ENCODE assay signal across 24 cellular contexts in the genomic region with DNA sequence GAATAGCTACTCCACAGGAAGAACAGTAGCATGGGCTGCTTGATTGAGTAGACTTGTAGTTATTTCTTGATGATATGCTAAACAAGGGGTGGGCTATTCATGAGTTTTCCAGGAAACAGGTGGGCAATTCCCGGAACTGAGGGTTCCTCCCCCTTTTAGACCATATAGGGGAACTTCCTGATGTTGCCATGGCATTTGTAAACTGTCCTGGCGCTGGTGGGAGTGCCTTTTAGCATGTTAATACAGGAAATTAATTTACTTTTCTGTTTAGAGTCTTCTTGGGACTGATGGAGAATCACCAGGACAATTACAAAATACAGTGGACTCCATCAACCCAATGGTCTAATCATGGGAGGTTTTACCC. TPM values are rescaled to one million over a fixed set of nuclear protein-coding genes. Genes with fewer than 3 reads are reported as not detected.
"Had no signal": no experiment of that assay in that cellular context is flagged by ENCODE, and none has a peak within 500 bp of the region (broad histone marks: within the 10 kb centered on the region; RNA-seq: fewer than 3 reads in every experiment).

No MANE protein-coding gene starts in this region.

- H3K9ac ChIP-seq: neural progenitor cell had no signal

- H2AFZ ChIP-seq: neural progenitor cell had no signal

- H3K27ac ChIP-seq: gastrocnemius medialis, left lung, neural progenitor cell, right atrium auricular region, testis had no signal

- H3K27ac Mint-ChIP-seq: activated CD4-positive, alpha-beta memory T cell treated with anti-CD3 and anti-CD28 coated beads for 36 hours; activated naive CD4-positive, alpha-beta T cell treated with anti-CD3 and anti-CD28 coated beads, Interleukin-2, amount 50 U/mL, for 24 hours; activated T-helper 2 cell treated with anti-CD3 and anti-CD28 coated beads, Interferon-gamma antibody, Interleukin-2, Interleukin-4, amounts not matched to agents 10 μg/mL and 5 μg/mL and 100 μg/mL, durations not matched to agents 14 hours and 24 hours and 36 hours; natural killer cell; neural progenitor cell had no signal

- H3K4me3 ChIP-seq: gastrocnemius medialis, left lung, lung, neural progenitor cell, right atrium auricular region, smooth muscle cell, testis had no signal

- H3K4me3 Mint-ChIP-seq: activated CD4-positive, alpha-beta memory T cell treated with anti-CD3 and anti-CD28 coated beads for 36 hours; activated naive CD4-positive, alpha-beta T cell treated with anti-CD3 and anti-CD28 coated beads, Interleukin-2, amount 50 U/mL, for 24 hours; activated T-cell treated with anti-CD3 and anti-CD28 coated beads, Interleukin-2, amount 50 U/mL, for 4 hours; central memory CD8-positive, alpha-beta T cell; natural killer cell; neural progenitor cell had no signal

- H3K9me3 ChIP-seq: gastrocnemius medialis, left lung, right atrium auricular region, testis had no signal

- H3K4me1 ChIP-seq: gastrocnemius medialis, left lung, neural progenitor cell, right atrium auricular region, testis had no signal

- H3K36me3 Mint-ChIP-seq: activated CD4-positive, alpha-beta memory T cell treated with anti-CD3 and anti-CD28 coated beads for 36 hours; activated naive CD4-positive, alpha-beta T cell treated with anti-CD3 and anti-CD28 coated beads, Interleukin-2, amount 50 U/mL, for 24 hours; natural killer cell; neural progenitor cell had no signal

- H3K27me3 ChIP-seq: gastrocnemius medialis, neural progenitor cell, right atrium auricular region, testis had no signal

- H3K9me3 Mint-ChIP-seq: activated CD4-positive, alpha-beta memory T cell treated with anti-CD3 and anti-CD28 coated beads for 36 hours; activated naive CD4-positive, alpha-beta T cell treated with anti-CD3 and anti-CD28 coated beads, Interleukin-2, amount 50 U/mL, for 24 hours; activated T-cell treated with anti-CD3 and anti-CD28 coated beads, Interleukin-2, amount 50 U/mL, for 4 hours; activated T-helper 2 cell treated with anti-CD3 and anti-CD28 coated beads, Interferon-gamma antibody, Interleukin-2, Interleukin-4, amounts not matched to agents 10 μg/mL and 5 μg/mL and 100 μg/mL, durations not matched to agents 14 hours and 24 hours and 36 hours; central memory CD8-positive, alpha-beta T cell; natural killer cell; neural progenitor cell had no signal

- H3K4me1 Mint-ChIP-seq: activated naive CD4-positive, alpha-beta T cell treated with anti-CD3 and anti-CD28 coated beads, Interleukin-2, amount 50 U/mL, for 24 hours; central memory CD8-positive, alpha-beta T cell; natural killer cell; neural progenitor cell had no signal

- ATAC-seq: activated T-cell treated with anti-CD3 and anti-CD28 coated beads, Interleukin-2, amount 50 U/mL, for 4 hours; gastrocnemius medialis; left lung; natural killer cell had no signal

- DNase-seq: activated CD4-positive, alpha-beta memory T cell treated with anti-CD3 and anti-CD28 coated beads for 36 hours; activated CD4-positive, alpha-beta T cell treated with anti-CD3 and anti-CD28 coated beads for 4 hours; activated T-cell treated with anti-CD3 and anti-CD28 coated beads, Interleukin-2, amount 50 U/mL, for 4 hours; anterior cingulate cortex; effector CD8-positive, alpha-beta T cell; gastrocnemius medialis; glutamatergic neuron; left lung; mesendoderm; natural killer cell; stimulated activated CD4-positive, alpha-beta T cell treated with anti-CD3 and anti-CD28 coated beads, Interleukin-1b, Interleukin-23, amount 100 ng/mL, for 48 hours; stimulated activated naive CD4-positive, alpha-beta T cell; T-helper 2 cell; testis; trophoblast cell had no signal

- H3K4me2 ChIP-seq: neural progenitor cell, smooth muscle cell had no signal

- H3K36me3 ChIP-seq: gastrocnemius medialis, left lung, neural progenitor cell, right atrium auricular region had no signal

RNA-seq across cellular contexts. Expression of gene CYP24A1, which starts 22.7 kb away (rescaled TPM):
- total RNA-seq: activated T-cell treated with anti-CD3 and anti-CD28 coated beads, Interleukin-2, amount 50 U/mL, for 4 hours; activated T-helper 2 cell treated with anti-CD3 and anti-CD28 coated beads, Interferon-gamma antibody, Interleukin-2, Interleukin-4, amounts not matched to agents 10 μg/mL and 5 μg/mL and 100 μg/mL, durations not matched to agents 14 hours and 24 hours and 36 hours; dermis microvascular lymphatic vessel endothelial cell; pulmonary artery endothelial cell had no signal
